ENCODE assay signal across 21 cellular contexts in the genomic region with DNA sequence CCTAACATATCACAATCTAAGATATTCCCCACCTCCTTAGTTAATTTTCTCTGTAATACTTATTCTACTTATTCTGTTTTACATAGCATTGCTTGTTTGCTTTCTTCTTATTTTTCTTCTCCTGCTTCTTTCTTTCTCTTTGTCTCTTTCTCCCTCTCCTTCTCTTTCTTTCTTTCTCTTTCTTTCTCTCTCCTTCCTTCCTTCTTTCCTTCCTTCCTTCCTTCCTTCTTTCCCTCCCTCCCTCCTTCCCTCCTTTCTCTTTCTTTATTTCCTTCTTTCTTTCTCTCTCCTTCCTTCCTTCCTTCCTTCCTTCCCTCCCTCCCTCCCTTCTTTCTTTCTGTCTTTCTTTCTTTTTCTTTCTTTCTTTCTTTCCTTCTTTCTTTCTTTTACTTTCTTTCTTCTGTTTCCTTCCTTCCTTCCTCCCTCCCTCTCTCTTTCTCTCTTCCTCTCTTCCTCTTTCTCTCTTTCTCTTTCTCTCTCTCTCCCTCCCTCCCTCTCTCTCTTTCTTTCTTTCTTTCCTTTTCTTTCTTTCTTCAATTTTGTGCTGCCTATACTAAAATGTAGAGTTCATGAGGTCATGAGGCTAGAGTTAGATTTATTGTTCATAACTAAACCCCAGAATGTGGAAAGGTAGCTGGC.
DNase-seq lines count a peak whose midpoint lies in the region; ATAC-seq and TF ChIP-seq lines count a peak whose summit lies in the region.
"Had no signal": no experiment of that assay in that cellular context is flagged by ENCODE, and none has a peak within 500 bp of the region (broad histone marks: within the 10 kb centered on the region; RNA-seq: fewer than 3 reads in every experiment).

No MANE protein-coding gene starts in this region.

- intact Hi-C loops in activated CD4-positive, alpha-beta T cell treated with anti-CD3 and anti-CD28 coated beads for 36 hours (cut with DNase I, micrococcal nuclease): loop anchor here in 1 of 2 experiments (10.0 kb wide), 1 partner anchor 805 kb away; no protein-coding TSS in a partner anchor
- intact Hi-C loops in activated CD4-positive, alpha-beta T cell treated with anti-CD3 and anti-CD28 coated beads, Interleukin-2, amount 10 ng/mL, durations not matched to agents 24 days and 14 days (cut with micrococcal nuclease): no loop called here
- intact Hi-C loops in mucosa of descending colon (cut with DNase I, micrococcal nuclease): no loop called here

- CTCF ChIA-PET in activated CD4-positive, alpha-beta T cell treated with anti-CD3 and anti-CD28 coated beads for 36 hours (lab: Charles Lee): interaction anchor here (0.6 kb wide), 1 partner anchor 1279 kb away, joined by 4 read pairs; no protein-coding TSS in a partner anchor
- CTCF ChIA-PET in WTC11 (lab: Charles Lee): interaction anchor here (1.5 to 4.5 kb wide), 2 partner anchors 14 kb away, joined by 7 to 28 read pairs; no protein-coding TSS in a partner anchor

- TF ChIP-seq CTCF in WTC11 (IDR thresholded peaks at IDR 0.05) (no peak), mucosa of descending colon (IDR thresholded peaks at IDR 0.05) (no peak)

- DNase-seq in activated CD4-positive, alpha-beta T cell treated with anti-CD3 and anti-CD28 coated beads for 36 hours: no peak
- DNase-seq in activated CD4-positive, alpha-beta T cell treated with anti-CD3 and anti-CD28 coated beads, Interleukin-2, amount 10 ng/mL, durations not matched to agents 24 days and 14 days: no peak
- no peak for DNase-seq in WTC11 (ENCODE audit: low spot score)
- DNase-seq in epithelial cell of prostate (ENCODE audit: low read depth, low spot score): no peak
- DNase-seq in mucosa of descending colon: no peak
- no peak for DNase-seq in NCI-H1694 treated with DMSO at 0.1 percent for 48 hours (lab: John Stamatoyannopoulos, UW)
- DNase-seq: AML-193; CD4-positive, alpha-beta memory T cell; CD8-positive, alpha-beta memory T cell; COR-L47; DMS 273 treated with DMSO at 0.1 percent for 48 hours; DMS153; DMS53; DMS79; GF-D8 had no signal

- H3K4me1 ChIP-seq in mucosa of descending colon (ENCODE audit: low read depth): no peaks in the 10 kb centered on the region
- H3K4me1 ChIP-seq: A549; BLaER1 treated with 17β-estradiol and CSF1 and Interleukin-3, amounts not matched to agents 10 nM and 100 nM had no signal

- H3K4me3 ChIP-seq in mucosa of descending colon: no peak overlapping the region
- H3K4me3 ChIP-seq: A549; BLaER1 treated with 17β-estradiol and CSF1 and Interleukin-3, amounts not matched to agents 10 nM and 100 nM had no signal

- peaks cover 14% of the 10 kb centered on the region for H3K4me1 Mint-ChIP-seq in activated CD4-positive, alpha-beta T cell treated with anti-CD3 and anti-CD28 coated beads for 36 hours
- peaks cover 10% of the 10 kb centered on the region for H3K4me1 Mint-ChIP-seq in activated CD4-positive, alpha-beta T cell treated with anti-CD3 and anti-CD28 coated beads, Interleukin-2, amount 10 ng/mL, durations not matched to agents 24 days and 14 days
- H3K4me1 Mint-ChIP-seq in WTC11: peaks cover 45% of the 10 kb centered on the region
- H3K4me1 Mint-ChIP-seq: B cell had no signal

- no peaks in the 10 kb centered on the region for H3K9me3 ChIP-seq in mucosa of descending colon
- H3K9me3 ChIP-seq: A549 had no signal

- H3K27ac Mint-ChIP-seq in activated CD4-positive, alpha-beta T cell treated with anti-CD3 and anti-CD28 coated beads for 36 hours: peak overlapping the region; percentile 4
- H3K27ac Mint-ChIP-seq in activated CD4-positive, alpha-beta T cell treated with anti-CD3 and anti-CD28 coated beads, Interleukin-2, amount 10 ng/mL, durations not matched to agents 24 days and 14 days: no peak overlapping the region
- no peak overlapping the region for H3K27ac Mint-ChIP-seq in WTC11
- H3K27ac Mint-ChIP-seq: B cell; CD8-positive, alpha-beta memory T cell had no signal

- H3K36me3 ChIP-seq in mucosa of descending colon (ENCODE audit: low read depth): no peaks in the 10 kb centered on the region
- H3K36me3 ChIP-seq: BLaER1 treated with 17β-estradiol and CSF1 and Interleukin-3, amounts not matched to agents 10 nM and 100 nM had no signal

- no peak for ATAC-seq in activated CD4-positive, alpha-beta T cell treated with anti-CD3 and anti-CD28 coated beads for 36 hours
- ATAC-seq in WTC11 (no peak), mucosa of descending colon (no peak), HG03520 (IDR thresholded peaks at IDR 0.05; ENCODE audit: unreplicated experiment) (no peak)
- ATAC-seq: A549 had no signal

- H3K4me3 Mint-ChIP-seq in activated CD4-positive, alpha-beta T cell treated with anti-CD3 and anti-CD28 coated beads for 36 hours: no peak overlapping the region
- H3K4me3 Mint-ChIP-seq in activated CD4-positive, alpha-beta T cell treated with anti-CD3 and anti-CD28 coated beads, Interleukin-2, amount 10 ng/mL, durations not matched to agents 24 days and 14 days: no peak overlapping the region
- H3K4me3 Mint-ChIP-seq in WTC11: no peak overlapping the region
- H3K4me3 Mint-ChIP-seq: B cell; CD8-positive, alpha-beta memory T cell had no signal

- H3K36me3 Mint-ChIP-seq in activated CD4-positive, alpha-beta T cell treated with anti-CD3 and anti-CD28 coated beads for 36 hours (ENCODE audit: low read depth): no peaks in the 10 kb centered on the region
- H3K36me3 Mint-ChIP-seq in activated CD4-positive, alpha-beta T cell treated with anti-CD3 and anti-CD28 coated beads, Interleukin-2, amount 10 ng/mL, durations not matched to agents 24 days and 14 days (ENCODE audit: low read depth): no peaks in the 10 kb centered on the region
- no peaks in the 10 kb centered on the region for H3K36me3 Mint-ChIP-seq in WTC11
- H3K36me3 Mint-ChIP-seq: CD4-positive, alpha-beta memory T cell; CD8-positive, alpha-beta memory T cell had no signal

- POLR2A ChIA-PET in activated CD4-positive, alpha-beta T cell treated with anti-CD3 and anti-CD28 coated beads for 36 hours (lab: Charles Lee): no interaction called here
- POLR2A ChIA-PET in WTC11 (lab: Charles Lee): no interaction called here

- H3K27me3 Mint-ChIP-seq in activated CD4-positive, alpha-beta T cell treated with anti-CD3 and anti-CD28 coated beads for 36 hours: peaks cover 11% of the 10 kb centered on the region
- peaks cover 11% of the 10 kb centered on the region for H3K27me3 Mint-ChIP-seq in activated CD4-positive, alpha-beta T cell treated with anti-CD3 and anti-CD28 coated beads, Interleukin-2, amount 10 ng/mL, durations not matched to agents 24 days and 14 days
- no peaks in the 10 kb centered on the region for H3K27me3 Mint-ChIP-seq in WTC11 (ENCODE audit: low read depth)
- H3K27me3 Mint-ChIP-seq: B cell had no signal

- H3K9me3 Mint-ChIP-seq in activated CD4-positive, alpha-beta T cell treated with anti-CD3 and anti-CD28 coated beads for 36 hours (ENCODE audit: low read depth): peaks cover 3% of the 10 kb centered on the region
- no peaks in the 10 kb centered on the region for H3K9me3 Mint-ChIP-seq in activated CD4-positive, alpha-beta T cell treated with anti-CD3 and anti-CD28 coated beads, Interleukin-2, amount 10 ng/mL, durations not matched to agents 24 days and 14 days
- no peaks in the 10 kb centered on the region for H3K9me3 Mint-ChIP-seq in WTC11

- peak overlapping the region; percentile 70 for H3K27ac ChIP-seq in epithelial cell of prostate
- H3K27ac ChIP-seq: 22Rv1; A549; BLaER1 treated with 17β-estradiol and CSF1 and Interleukin-3, amounts not matched to agents 10 nM and 100 nM; C4-2B had no signal

TF ChIP-seq in WTC11, 78 proteins besides CTCF, POLR2A, EP300 and RAD21:
- TF ChIP-seq, protein P1, sequence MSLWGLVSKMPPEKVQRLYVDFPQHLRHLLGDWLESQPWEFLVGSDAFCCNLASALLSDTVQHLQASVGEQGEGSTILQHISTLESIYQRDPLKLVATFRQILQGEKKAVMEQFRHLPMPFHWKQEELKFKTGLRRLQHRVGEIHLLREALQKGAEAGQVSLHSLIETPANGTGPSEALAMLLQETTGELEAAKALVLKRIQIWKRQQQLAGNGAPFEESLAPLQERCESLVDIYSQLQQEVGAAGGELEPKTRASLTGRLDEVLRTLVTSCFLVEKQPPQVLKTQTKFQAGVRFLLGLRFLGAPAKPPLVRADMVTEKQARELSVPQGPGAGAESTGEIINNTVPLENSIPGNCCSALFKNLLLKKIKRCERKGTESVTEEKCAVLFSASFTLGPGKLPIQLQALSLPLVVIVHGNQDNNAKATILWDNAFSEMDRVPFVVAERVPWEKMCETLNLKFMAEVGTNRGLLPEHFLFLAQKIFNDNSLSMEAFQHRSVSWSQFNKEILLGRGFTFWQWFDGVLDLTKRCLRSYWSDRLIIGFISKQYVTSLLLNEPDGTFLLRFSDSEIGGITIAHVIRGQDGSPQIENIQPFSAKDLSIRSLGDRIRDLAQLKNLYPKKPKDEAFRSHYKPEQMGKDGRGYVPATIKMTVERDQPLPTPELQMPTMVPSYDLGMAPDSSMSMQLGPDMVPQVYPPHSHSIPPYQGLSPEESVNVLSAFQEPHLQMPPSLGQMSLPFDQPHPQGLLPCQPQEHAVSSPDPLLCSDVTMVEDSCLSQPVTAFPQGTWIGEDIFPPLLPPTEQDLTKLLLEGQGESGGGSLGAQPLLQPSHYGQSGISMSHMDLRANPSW (CRISPR knock-in tag; conservative IDR thresholded peaks at IDR 0.05; ENCODE audit: low read depth): no peak
- no peak for TF ChIP-seq ELF4 (CRISPR knock-in tag; IDR thresholded peaks at IDR 0.05; ENCODE audit: low read depth)
- no peak for TF ChIP-seq SP1 (CRISPR knock-in tag; conservative IDR thresholded peaks at IDR 0.05)
- peak; percentile 80; the same call in 1 of the 2 replicates for TF ChIP-seq ZNF512 (CRISPR knock-in tag; IDR thresholded peaks at IDR 0.05; ENCODE audit: borderline replicate concordance)
